ENCODE assay signal across 20 cellular contexts in genomic region chr12:111904438-111904837, GRCh38.
"Had no signal": no experiment of that assay in that cellular context is flagged by ENCODE, and none has a peak within 500 bp of the region (broad histone marks: within the 10 kb centered on the region; RNA-seq: fewer than 3 reads in every experiment).

No MANE protein-coding gene starts in this region.

- DNase-seq: activated B cell treated with CpG ODN at 0.5 μM for 24 hours; activated CD4-positive, alpha-beta T cell treated with anti-CD3 and anti-CD28 coated beads for 48 hours; activated CD8-positive, alpha-beta memory T cell treated with anti-CD3 and anti-CD28 coated beads, Interleukin-2, amount 50 U/mL, for 48 hours; activated naive CD4-positive, alpha-beta T cell treated with Interleukin-2 at 50 U/mL for 16 hours; dorsolateral prefrontal cortex; hippocampal formation; kidney; mesendoderm; natural killer cell; stimulated activated CD4-positive, alpha-beta T cell treated with anti-CD3 and anti-CD28 coated beads, Interleukin-4, amount 100 ng/mL, for 1 hour; stimulated activated naive CD4-positive, alpha-beta T cell; T-helper 2 cell had no signal

- FAIRE-seq: endometrium, kidney, TTC549 had no signal

- H3K27me3 Mint-ChIP-seq: activated B cell treated with CpG ODN at 0.5 μM for 24 hours; activated T-helper 17 cell treated with anti-CD3 and anti-CD28 coated beads, Interleukin-2, amount 50 U/mL, for 72 hours had no signal

- H3K27ac Mint-ChIP-seq: activated B cell treated with CpG ODN at 0.5 μM for 24 hours; activated T-helper 17 cell treated with anti-CD3 and anti-CD28 coated beads, Interleukin-2, amount 50 U/mL, for 72 hours; natural killer cell had no signal

- H3K4me3 ChIP-seq: ascending aorta, breast epithelium, dorsolateral prefrontal cortex, esophagus muscularis mucosa, tibial nerve, vagina had no signal

- H3K36me3 ChIP-seq: breast epithelium, vagina had no signal

- H3K4me1 Mint-ChIP-seq: activated B cell treated with CpG ODN at 0.5 μM for 24 hours, natural killer cell had no signal

- ATAC-seq: activated T-helper 17 cell treated with anti-CD3 and anti-CD28 coated beads, Interleukin-2, amount 50 U/mL, for 72 hours; natural killer cell had no signal

- H3K4me1 ChIP-seq: ascending aorta, breast epithelium, esophagus muscularis mucosa, tibial nerve, vagina had no signal

- H3K4me3 Mint-ChIP-seq: activated B cell treated with CpG ODN at 0.5 μM for 24 hours; activated T-helper 17 cell treated with anti-CD3 and anti-CD28 coated beads, Interleukin-2, amount 50 U/mL, for 72 hours; natural killer cell had no signal

- H3K27me3 ChIP-seq: ascending aorta, breast epithelium, dorsolateral prefrontal cortex, esophagus muscularis mucosa, tibial nerve, vagina had no signal

- H3K27ac ChIP-seq: ascending aorta, breast epithelium, dorsolateral prefrontal cortex, esophagus muscularis mucosa, tibial nerve, vagina had no signal

- H3K9me3 ChIP-seq: breast epithelium, esophagus muscularis mucosa, vagina had no signal
